Comparison of ENCODE assay signal across 2 cellular contexts in genomic region chr1:23528245-23528978, GRCh38.
TF ChIP-seq lines count a peak whose summit lies in the region.

No MANE protein-coding gene starts in this region.

TF ChIP-seq in GM12878, 131 proteins besides CTCF, POLR2A, EP300 and RAD21 (continues in another document):
- TF ChIP-seq PKNOX1 (IDR thresholded peaks at IDR 0.05) (peak; percentile 80), SPI1 (IDR thresholded peaks at IDR 0.05; ENCODE audit: borderline replicate concordance, insufficient read depth, low read depth, low read length) (no peak), STAT3 (IDR thresholded peaks at IDR 0.05; ENCODE audit: low read depth, low read length) (no peak), SMC3 (IDR thresholded peaks at IDR 0.05; ENCODE audit: borderline replicate concordance, low read length) (no peak), PAX8 (IDR thresholded peaks at IDR 0.05) (no peak), JUNB (IDR thresholded peaks at IDR 0.05) (peak; percentile 25; the same call in 1 of the 2 replicates), RBBP5 (conservative IDR thresholded peaks at IDR 0.05) (no peak), IKZF2 (IDR thresholded peaks at IDR 0.05) (peak; percentile 55; a peak in 3 of 4 replicates), POLR2AphosphoS5 (IDR thresholded peaks at IDR 0.05; ENCODE audit: low read length) (no peak), KLF5 (IDR thresholded peaks at IDR 0.05; ENCODE audit: partially characterized antibody) (no peak), IRF4 (IDR thresholded peaks at IDR 0.05; ENCODE audit: low read depth, low read length) (peak; percentile 58; the same call in 1 of the 2 replicates), ETV6 (conservative IDR thresholded peaks at IDR 0.05 in 1 of 2, IDR thresholded peaks at IDR 0.05 in 1 of 2; ENCODE audit: borderline replicate concordance in 1 of 2, low read depth in 1 of 2) (peak in 1 of 2 experiments; percentile 51; a peak in 1 of 4 replicates), NFIC (IDR thresholded peaks at IDR 0.05; ENCODE audit: low read depth, low read length) (0 out of 2 replicates have a peak, but pooled peaks have one; percentile 49), MXI1 (IDR thresholded peaks at IDR 0.05; ENCODE audit: low read depth, low read length) (no peak), MYC (IDR thresholded peaks at IDR 0.05; ENCODE audit: insufficient read depth, insufficient read length, insufficient replicate concordance, low read length, severe bottlenecking) (no peak), BHLHE40 (IDR thresholded peaks at IDR 0.05; ENCODE audit: borderline replicate concordance in 1 of 2, low read depth in 2 of 2, low read length in 1 of 2) (peak in 1 of 2 experiments; percentile 16; a peak in 2 of 4 replicates), ZNF207 (IDR thresholded peaks at IDR 0.05; ENCODE audit: borderline replicate concordance) (no peak), TARDBP (IDR thresholded peaks at IDR 0.05; ENCODE audit: borderline replicate concordance) (0 out of 2 replicates have a peak, but pooled peaks have one; percentile 45), HDGF (IDR thresholded peaks at IDR 0.05) (no peak), CHD2 (IDR thresholded peaks at IDR 0.05; ENCODE audit: borderline replicate concordance, low read depth, low read length) (no peak), BMI1 (IDR thresholded peaks at IDR 0.05; ENCODE audit: borderline replicate concordance) (no peak), MEF2B (IDR thresholded peaks at IDR 0.05; ENCODE audit: partially characterized antibody, poor library complexity, severe bottlenecking) (peak; percentile 18), CBFB (IDR thresholded peaks at IDR 0.05; ENCODE audit: low read depth) (peak; percentile 63), TCF12 (IDR thresholded peaks at IDR 0.05; ENCODE audit: low read depth, low read length) (peak; percentile 93), MTA3 (IDR thresholded peaks at IDR 0.05; ENCODE audit: borderline replicate concordance, low read length) (0 out of 2 replicates have a peak, but pooled peaks have one; percentile 79), ZSCAN29 (IDR thresholded peaks at IDR 0.05) (no peak), SMAD5 (IDR thresholded peaks at IDR 0.05; ENCODE audit: low read depth) (no peak)
- TF ChIP-seq, protein P1, sequence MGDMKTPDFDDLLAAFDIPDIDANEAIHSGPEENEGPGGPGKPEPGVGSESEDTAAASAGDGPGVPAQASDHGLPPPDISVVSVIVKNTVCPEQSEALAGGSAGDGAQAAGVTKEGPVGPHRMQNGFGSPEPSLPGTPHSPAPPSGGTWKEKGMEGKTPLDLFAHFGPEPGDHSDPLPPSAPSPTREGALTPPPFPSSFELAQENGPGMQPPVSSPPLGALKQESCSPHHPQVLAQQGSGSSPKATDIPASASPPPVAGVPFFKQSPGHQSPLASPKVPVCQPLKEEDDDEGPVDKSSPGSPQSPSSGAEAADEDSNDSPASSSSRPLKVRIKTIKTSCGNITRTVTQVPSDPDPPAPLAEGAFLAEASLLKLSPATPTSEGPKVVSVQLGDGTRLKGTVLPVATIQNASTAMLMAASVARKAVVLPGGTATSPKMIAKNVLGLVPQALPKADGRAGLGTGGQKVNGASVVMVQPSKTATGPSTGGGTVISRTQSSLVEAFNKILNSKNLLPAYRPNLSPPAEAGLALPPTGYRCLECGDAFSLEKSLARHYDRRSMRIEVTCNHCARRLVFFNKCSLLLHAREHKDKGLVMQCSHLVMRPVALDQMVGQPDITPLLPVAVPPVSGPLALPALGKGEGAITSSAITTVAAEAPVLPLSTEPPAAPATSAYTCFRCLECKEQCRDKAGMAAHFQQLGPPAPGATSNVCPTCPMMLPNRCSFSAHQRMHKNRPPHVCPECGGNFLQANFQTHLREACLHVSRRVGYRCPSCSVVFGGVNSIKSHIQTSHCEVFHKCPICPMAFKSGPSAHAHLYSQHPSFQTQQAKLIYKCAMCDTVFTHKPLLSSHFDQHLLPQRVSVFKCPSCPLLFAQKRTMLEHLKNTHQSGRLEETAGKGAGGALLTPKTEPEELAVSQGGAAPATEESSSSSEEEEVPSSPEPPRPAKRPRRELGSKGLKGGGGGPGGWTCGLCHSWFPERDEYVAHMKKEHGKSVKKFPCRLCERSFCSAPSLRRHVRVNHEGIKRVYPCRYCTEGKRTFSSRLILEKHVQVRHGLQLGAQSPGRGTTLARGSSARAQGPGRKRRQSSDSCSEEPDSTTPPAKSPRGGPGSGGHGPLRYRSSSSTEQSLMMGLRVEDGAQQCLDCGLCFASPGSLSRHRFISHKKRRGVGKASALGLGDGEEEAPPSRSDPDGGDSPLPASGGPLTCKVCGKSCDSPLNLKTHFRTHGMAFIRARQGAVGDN (IDR thresholded peaks at IDR 0.05) = no peak
- TF ChIP-seq, protein P2, sequence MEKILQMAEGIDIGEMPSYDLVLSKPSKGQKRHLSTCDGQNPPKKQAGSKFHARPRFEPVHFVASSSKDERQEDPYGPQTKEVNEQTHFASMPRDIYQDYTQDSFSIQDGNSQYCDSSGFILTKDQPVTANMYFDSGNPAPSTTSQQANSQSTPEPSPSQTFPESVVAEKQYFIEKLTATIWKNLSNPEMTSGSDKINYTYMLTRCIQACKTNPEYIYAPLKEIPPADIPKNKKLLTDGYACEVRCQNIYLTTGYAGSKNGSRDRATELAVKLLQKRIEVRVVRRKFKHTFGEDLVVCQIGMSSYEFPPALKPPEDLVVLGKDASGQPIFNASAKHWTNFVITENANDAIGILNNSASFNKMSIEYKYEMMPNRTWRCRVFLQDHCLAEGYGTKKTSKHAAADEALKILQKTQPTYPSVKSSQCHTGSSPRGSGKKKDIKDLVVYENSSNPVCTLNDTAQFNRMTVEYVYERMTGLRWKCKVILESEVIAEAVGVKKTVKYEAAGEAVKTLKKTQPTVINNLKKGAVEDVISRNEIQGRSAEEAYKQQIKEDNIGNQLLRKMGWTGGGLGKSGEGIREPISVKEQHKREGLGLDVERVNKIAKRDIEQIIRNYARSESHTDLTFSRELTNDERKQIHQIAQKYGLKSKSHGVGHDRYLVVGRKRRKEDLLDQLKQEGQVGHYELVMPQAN (conservative IDR thresholded peaks at IDR 0.05) = no peak; the same call in 1 of the 2 replicates

TF ChIP-seq in HepG2, 621 proteins besides CTCF, POLR2A, EP300 and RAD21:
- TF ChIP-seq DMTF1 (CRISPR knock-in tag; IDR thresholded peaks at IDR 0.05) (no peak), SOX6 (IDR thresholded peaks at IDR 0.05) (no peak), SOX6 (CRISPR knock-in tag; IDR thresholded peaks at IDR 0.05) (peak; percentile 23; the same call in 1 of the 2 replicates), FOSL2 (CRISPR knock-in tag; IDR thresholded peaks at IDR 0.05) (peak; percentile 47; the same call in 1 of the 2 replicates), PPARG (CRISPR knock-in tag; conservative IDR thresholded peaks at IDR 0.05) (no peak), SP1 (IDR thresholded peaks at IDR 0.05) (no peak), SP1 (CRISPR knock-in tag; IDR thresholded peaks at IDR 0.05) (peak; percentile 20; the same call in 1 of the 2 replicates), CHD4 (IDR thresholded peaks at IDR 0.05; ENCODE audit: borderline replicate concordance, low read length) (0 out of 2 replicates have a peak, but pooled peaks have one; percentile 30), SOX13 (IDR thresholded peaks at IDR 0.05) (no peak), SOX13 (CRISPR knock-in tag; conservative IDR thresholded peaks at IDR 0.05 in 1 of 2, IDR thresholded peaks at IDR 0.05 in 1 of 2) (peak in 1 of 2 experiments; percentile 20; a peak in 1 of 4 replicates), USF2 (IDR thresholded peaks at IDR 0.05; ENCODE audit: low read depth, low read length) (no peak), USF2 (CRISPR knock-in tag; IDR thresholded peaks at IDR 0.05; ENCODE audit: borderline replicate concordance) (no peak), SAP130 (CRISPR knock-in tag; IDR thresholded peaks at IDR 0.05; ENCODE audit: low read depth) (peak; percentile 43), SALL1 (CRISPR knock-in tag; IDR thresholded peaks at IDR 0.05) (peak; percentile 21; the same call in 1 of the 2 replicates), ZFX (CRISPR knock-in tag; IDR thresholded peaks at IDR 0.05; ENCODE audit: low read depth) (peak; percentile 37; the same call in 1 of the 2 replicates), MAFK (conservative IDR thresholded peaks at IDR 0.05 in 1 of 2, IDR thresholded peaks at IDR 0.05 in 1 of 2; ENCODE audit: low read length in 2 of 2) (peak; percentile 20 to 42; a peak in 2 of 4 replicates), NFKB2 (CRISPR knock-in tag; IDR thresholded peaks at IDR 0.05; ENCODE audit: borderline replicate concordance) (no peak), HNRNPL (IDR thresholded peaks at IDR 0.05; ENCODE audit: low read depth, low read length) (peak; percentile 80), MAFF (IDR thresholded peaks at IDR 0.05; ENCODE audit: low read depth, low read length) (peak; percentile 49)
- TF ChIP-seq, protein P1 (CRISPR knock-in tag; IDR thresholded peaks at IDR 0.05) = peak; percentile 45
- TF ChIP-seq, protein P3, sequence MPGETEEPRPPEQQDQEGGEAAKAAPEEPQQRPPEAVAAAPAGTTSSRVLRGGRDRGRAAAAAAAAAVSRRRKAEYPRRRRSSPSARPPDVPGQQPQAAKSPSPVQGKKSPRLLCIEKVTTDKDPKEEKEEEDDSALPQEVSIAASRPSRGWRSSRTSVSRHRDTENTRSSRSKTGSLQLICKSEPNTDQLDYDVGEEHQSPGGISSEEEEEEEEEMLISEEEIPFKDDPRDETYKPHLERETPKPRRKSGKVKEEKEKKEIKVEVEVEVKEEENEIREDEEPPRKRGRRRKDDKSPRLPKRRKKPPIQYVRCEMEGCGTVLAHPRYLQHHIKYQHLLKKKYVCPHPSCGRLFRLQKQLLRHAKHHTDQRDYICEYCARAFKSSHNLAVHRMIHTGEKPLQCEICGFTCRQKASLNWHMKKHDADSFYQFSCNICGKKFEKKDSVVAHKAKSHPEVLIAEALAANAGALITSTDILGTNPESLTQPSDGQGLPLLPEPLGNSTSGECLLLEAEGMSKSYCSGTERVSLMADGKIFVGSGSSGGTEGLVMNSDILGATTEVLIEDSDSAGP (CRISPR knock-in tag; IDR thresholded peaks at IDR 0.05; ENCODE audit: borderline replicate concordance) = peak; percentile 97
TF ChIP-seq in HepG2: peak in this region for 13.
